ENCODE assay signal across 33 cellular contexts in genomic region chr10:132250456-132251223, GRCh38.
"Had no signal": no experiment of that assay in that cellular context is flagged by ENCODE, and none has a peak within 500 bp of the region (broad histone marks: within the 10 kb centered on the region; RNA-seq: fewer than 3 reads in every experiment).

No MANE protein-coding gene starts in this region.

- H3K36me3 Mint-ChIP-seq: naive B cell; naive thymus-derived CD8-positive, alpha-beta T cell; neural progenitor cell; stimulated activated memory B cell treated with anti-CD40 and anti-IgM and Interleukin-4, amounts not matched to agents 10 μg/mL and 1 μg/mL and 100 μg/mL, for 72 hours; type B pancreatic cell had no signal

- DNase-seq: naive B cell; naive thymus-derived CD8-positive, alpha-beta T cell; nucleus accumbens; ovary; posterior cingulate gyrus; psoas muscle; spleen; stimulated activated CD4-positive, alpha-beta T cell treated with anti-CD3 and anti-CD28 coated beads, Interleukin-12 subunit alpha, Interleukin-12 subunit beta, amount 100 ng/mL, for 4 hours; stimulated activated CD4-positive, alpha-beta T cell treated with anti-CD3 and anti-CD28 coated beads, Interleukin-1b, Interleukin-23, amount 100 ng/mL, for 48 hours; stimulated activated CD4-positive, alpha-beta T cell treated with anti-CD3 and anti-CD28 coated beads, Interleukin-4, amount 100 ng/mL, for 1 hour; stimulated activated CD4-positive, alpha-beta T cell treated with anti-CD3 and anti-CD28 coated beads, Interleukin-4, amount 100 ng/mL, for 4 hours; stimulated activated CD8-positive, alpha-beta memory T cell treated with anti-CD3 and anti-CD28 coated beads, Interleukin-4, amount 100 ng/mL, for 48 hours; stimulated activated naive CD4-positive, alpha-beta T cell; stimulated activated naive CD8-positive, alpha-beta T cell treated with anti-CD3 and anti-CD28 coated beads, Interleukin-15, amount 100 ng/mL, for 72 hours; stimulated activated naive CD8-positive, alpha-beta T cell treated with anti-CD3 and anti-CD28 coated beads, Interleukin-15, Interleukin-2, amounts not matched to agents 100 U/mL and 50 U/mL, for 24 hours; substantia nigra; testis; tibial artery; transverse colon; upper lobe of right lung; uterus had no signal

- ATAC-seq: naive thymus-derived CD8-positive, alpha-beta T cell; psoas muscle; right cardiac atrium; sciatic nerve; stimulated activated memory B cell treated with anti-CD40 and anti-IgM and Interleukin-4, amounts not matched to agents 10 μg/mL and 1 μg/mL and 100 μg/mL, for 72 hours; stimulated activated naive CD8-positive, alpha-beta T cell treated with anti-CD3 and anti-CD28 coated beads, Interleukin-15, Interleukin-2, amounts not matched to agents 100 U/mL and 50 U/mL, for 24 hours; upper lobe of right lung had no signal

- H3K9ac ChIP-seq: neural progenitor cell, parathyroid adenoma had no signal

- H3K4me3 ChIP-seq: neural progenitor cell, ovary, psoas muscle, skin epidermis, smooth muscle cell, spleen, suprapubic skin, testis, tibial artery, transverse colon, upper lobe of right lung, uterus had no signal

- H2AFZ ChIP-seq: neural progenitor cell, parathyroid adenoma had no signal

- H3K27ac ChIP-seq: neural progenitor cell, ovary, parathyroid adenoma, psoas muscle, skin epidermis, spleen, suprapubic skin, testis, tibial artery, transverse colon, upper lobe of right lung, uterus had no signal

- H3K9me3 ChIP-seq: neutrophil, ovary, psoas muscle, spleen, suprapubic skin, testis, tibial artery, transverse colon, upper lobe of right lung, uterus had no signal

- H3K4me1 Mint-ChIP-seq: stimulated activated memory B cell treated with anti-CD40 and anti-IgM and Interleukin-4, amounts not matched to agents 10 μg/mL and 1 μg/mL and 100 μg/mL, for 72 hours had no signal

- H3K9me3 Mint-ChIP-seq: naive B cell; naive thymus-derived CD8-positive, alpha-beta T cell; nephron; neural progenitor cell; stimulated activated memory B cell treated with anti-CD40 and anti-IgM and Interleukin-4, amounts not matched to agents 10 μg/mL and 1 μg/mL and 100 μg/mL, for 72 hours; stimulated activated naive CD8-positive, alpha-beta T cell treated with anti-CD3 and anti-CD28 coated beads, Interleukin-15, amount 100 ng/mL, for 72 hours; type B pancreatic cell had no signal

- H3K27me3 ChIP-seq: ovary, spleen, suprapubic skin, testis, transverse colon, upper lobe of right lung, uterus had no signal

- H3K36me3 ChIP-seq: neural progenitor cell, neutrophil, ovary, spleen, suprapubic skin, tibial artery, transverse colon, upper lobe of right lung, uterus had no signal

- H3K79me2 ChIP-seq: parathyroid adenoma had no signal

- H3K4me3 Mint-ChIP-seq: naive B cell; naive thymus-derived CD8-positive, alpha-beta T cell; nephron; neural progenitor cell; stimulated activated memory B cell treated with anti-CD40 and anti-IgM and Interleukin-4, amounts not matched to agents 10 μg/mL and 1 μg/mL and 100 μg/mL, for 72 hours; stimulated activated naive CD8-positive, alpha-beta T cell treated with anti-CD3 and anti-CD28 coated beads, Interleukin-15, amount 100 ng/mL, for 72 hours; type B pancreatic cell had no signal

- H3K4me1 ChIP-seq: parathyroid adenoma, psoas muscle, testis, uterus had no signal

- H3K27ac Mint-ChIP-seq: naive thymus-derived CD8-positive, alpha-beta T cell; nephron; neural progenitor cell; progenitor cell of endocrine pancreas; stimulated activated memory B cell treated with anti-CD40 and anti-IgM and Interleukin-4, amounts not matched to agents 10 μg/mL and 1 μg/mL and 100 μg/mL, for 72 hours; stimulated activated naive CD8-positive, alpha-beta T cell treated with anti-CD3 and anti-CD28 coated beads, Interleukin-15, amount 100 ng/mL, for 72 hours; type B pancreatic cell had no signal

- H3K4me2 ChIP-seq: neural progenitor cell, smooth muscle cell had no signal

- H3K27me3 Mint-ChIP-seq: naive B cell; naive thymus-derived CD8-positive, alpha-beta T cell; stimulated activated naive CD8-positive, alpha-beta T cell treated with anti-CD3 and anti-CD28 coated beads, Interleukin-15, amount 100 ng/mL, for 72 hours had no signal
